In genomic region chr1:36513676-36514473, GRCh38 we compare ENCODE assay signal across 1 cellular context.
TF ChIP-seq lines count a peak whose summit lies in the region.

No MANE protein-coding gene starts in this region.

TF ChIP-seq in K562, 482 proteins besides CTCF, POLR2A, EP300 and RAD21 (continued from another document and continues in another):
- TF ChIP-seq TCF15 (CRISPR knock-in tag; IDR thresholded peaks at IDR 0.05) (no peak), ELK3 (CRISPR knock-in tag; IDR thresholded peaks at IDR 0.05) (no peak), FUS (optimal IDR thresholded peaks at IDR 0.05; ENCODE audit: low read depth, low read length) (no peak), ZFPM2 (CRISPR knock-in tag; IDR thresholded peaks at IDR 0.05) (no peak), JUND (IDR thresholded peaks at IDR 0.05; ENCODE audit: borderline replicate concordance, low read depth, low read length) (no peak), JUND (tag; IDR thresholded peaks at IDR 0.05; ENCODE audit: borderline replicate concordance, low read depth, low read length) (no peak), RBM15 (IDR thresholded peaks at IDR 0.05; ENCODE audit: insufficient read depth, low read length) (no peak), ATF3 (IDR thresholded peaks at IDR 0.05) (no peak), ATF3 (CRISPR knock-in tag; conservative IDR thresholded peaks at IDR 0.05) (no peak), ZBTB26 (CRISPR knock-in tag; IDR thresholded peaks at IDR 0.05) (no peak), ZNF280A (IDR thresholded peaks at IDR 0.05; ENCODE audit: low read depth, partially characterized antibody) (no peak), ZBTB9 (CRISPR knock-in tag; IDR thresholded peaks at IDR 0.05) (no peak), CREB1 (IDR thresholded peaks at IDR 0.05) (no peak), CREB1 (CRISPR knock-in tag; IDR thresholded peaks at IDR 0.05) (no peak), DDX20 (tag; IDR thresholded peaks at IDR 0.05; ENCODE audit: low read depth) (no peak), HES1 (IDR thresholded peaks at IDR 0.05; ENCODE audit: low read depth) (no peak), CXXC5 (CRISPR knock-in tag; IDR thresholded peaks at IDR 0.05) (peak; percentile 18; the same call in 1 of the 2 replicates), NFE2L1 (tag; IDR thresholded peaks at IDR 0.05; ENCODE audit: borderline replicate concordance, low read depth) (no peak), MAZ (CRISPR knock-in tag; conservative IDR thresholded peaks at IDR 0.05 in 1 of 2, IDR thresholded peaks at IDR 0.05 in 1 of 2) (no peak), ZFP36 (IDR thresholded peaks at IDR 0.05; ENCODE audit: low read depth, low read length, partially characterized antibody) (peak; percentile 33), ZKSCAN1 (IDR thresholded peaks at IDR 0.05; ENCODE audit: low read depth, low read length) (no peak), E2F6 (IDR thresholded peaks at IDR 0.05; ENCODE audit: borderline replicate concordance in 1 of 2, extremely low read depth in 1 of 2, insufficient read depth in 1 of 2, insufficient read length in 1 of 2, low read depth in 1 of 2, low read length in 1 of 2, poor library complexity in 1 of 2, severe bottlenecking in 1 of 2) (peak; percentile 28 to 39), CBFA2T2 (conservative IDR thresholded peaks at IDR 0.05) (no peak), CHD7 (IDR thresholded peaks at IDR 0.05; ENCODE audit: low read depth, low read length) (no peak), MECOM (CRISPR knock-in tag; IDR thresholded peaks at IDR 0.05) (no peak), PHB2 (IDR thresholded peaks at IDR 0.05; ENCODE audit: low read depth) (no peak), TFAP4 (CRISPR knock-in tag; IDR thresholded peaks at IDR 0.05; ENCODE audit: borderline replicate concordance) (peak; percentile 73; the same call in 1 of the 2 replicates), GTF2B (IDR thresholded peaks at IDR 0.05; ENCODE audit: extremely low read depth, insufficient read length) (no peak), ZNF583 (CRISPR knock-in tag; IDR thresholded peaks at IDR 0.05) (no peak), DACH1 (IDR thresholded peaks at IDR 0.05; ENCODE audit: partially characterized antibody) (peak; percentile 57), ZNF444 (CRISPR knock-in tag; IDR thresholded peaks at IDR 0.05) (no peak)
